Comparison of ENCODE assay signal across 14 cellular contexts in the genomic region with DNA sequence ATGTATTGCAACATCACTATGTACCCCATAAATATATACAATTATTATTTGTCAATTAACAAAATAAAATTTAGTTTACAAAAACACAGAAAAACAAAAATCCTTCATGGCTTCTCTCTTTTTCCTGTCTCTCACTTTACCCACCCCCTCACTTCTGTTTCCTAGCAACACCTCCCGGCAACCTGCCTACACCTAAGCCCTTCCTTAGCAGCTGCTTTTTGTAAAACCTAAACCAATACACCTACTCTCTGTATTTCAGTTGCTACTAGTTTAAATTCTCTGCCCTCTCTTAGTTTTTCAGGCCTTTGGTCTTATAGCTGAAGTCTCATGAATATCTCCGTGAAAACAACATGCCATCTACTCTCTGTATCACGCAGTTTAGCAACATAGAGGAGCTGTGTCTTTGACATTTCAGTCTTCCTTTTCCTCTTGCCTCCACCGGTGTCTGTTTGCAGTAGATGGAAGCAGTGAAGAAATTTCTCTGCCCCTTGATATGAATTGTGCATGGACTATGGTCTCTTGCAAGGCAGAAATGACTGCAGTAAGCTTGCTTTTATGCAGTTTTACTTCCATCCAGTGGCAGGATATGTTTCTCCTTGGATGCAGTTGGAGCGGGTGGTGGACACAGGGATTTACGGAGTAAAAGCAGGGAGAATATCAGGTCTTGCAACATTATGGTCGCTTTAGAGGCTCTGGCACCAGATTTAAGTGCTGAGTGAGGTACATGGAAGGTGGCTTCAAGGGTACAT. TPM values are rescaled to one million over a fixed set of nuclear protein-coding genes. Genes with fewer than 3 reads are reported as not detected.
A peak's percentile ranks its signal among the peaks of the same experiment; 100 is the strongest.
DNase-seq lines count a peak whose midpoint lies in the region; ATAC-seq and TF ChIP-seq lines count a peak whose summit lies in the region.
"Had no signal": no experiment of that assay in that cellular context is flagged by ENCODE, and none has a peak within 500 bp of the region (broad histone marks: within the 10 kb centered on the region; RNA-seq: fewer than 3 reads in every experiment).

No MANE protein-coding gene starts in this region.

- H3K36me3 ChIP-seq in HUES64 (ENCODE audit: insufficient read depth, low read length) (no peaks in the 10 kb centered on the region), stomach (no peaks in the 10 kb centered on the region)

- no peak for TF ChIP-seq POLR2A in stomach (IDR thresholded peaks at IDR 0.05)

- H3K27me3 ChIP-seq in HUES64 (ENCODE audit: insufficient read depth, low read length) (no peaks in the 10 kb centered on the region), foreskin keratinocyte (no peaks in the 10 kb centered on the region), stomach (peaks cover 0 to 3% (median 0%) of the 10 kb centered on the region in 3 donors)

- H3K9ac ChIP-seq in HUES64 (ENCODE audit: low read depth, low read length): peak overlapping the region; percentile 12; the same call in 1 of the 2 replicates

- peak; percentile 19 for TF ChIP-seq CTCF in AG09309 (IDR thresholded peaks at IDR 0.05; ENCODE audit: control insufficient read depth, insufficient read depth, low read depth, low read length, missing control alignments)
- TF ChIP-seq CTCF in foreskin keratinocyte (conservative IDR thresholded peaks at IDR 0.05): peak; percentile 12
- no peak for TF ChIP-seq CTCF in stomach (IDR thresholded peaks at IDR 0.05)

- H3K4me1 ChIP-seq in HUES64 (ENCODE audit: insufficient read depth, low read length): peaks cover 23% of the 10 kb centered on the region
- peaks cover 7% of the 10 kb centered on the region for H3K4me1 ChIP-seq in foreskin keratinocyte
- no peaks in the 10 kb centered on the region for H3K4me1 ChIP-seq in stomach

- no peak for ATAC-seq in foreskin keratinocyte
- ATAC-seq in HG03025 (IDR thresholded peaks at IDR 0.05; ENCODE audit: low FRiP score, unreplicated experiment): no peak

- intact Hi-C loops in stomach (cut with DNase I; ENCODE audit: low total_unique reads): no loop called here

- DNase-seq in AG09309 (ENCODE audit: low read depth): no peak
- peak; percentile 68 for DNase-seq in NCI-H748 treated with DMSO at 0.1 percent for 48 hours (lab: John Stamatoyannopoulos, UW)
- DNase-seq in foreskin keratinocyte: no peak
- no peak for DNase-seq in stomach
- DNase-seq in kidney glomerular epithelial cell (lab: John Stamatoyannopoulos, UW): no peak
- DNase-seq in NCI-H1436 (lab: John Stamatoyannopoulos, UW): no peak
- DNase-seq: AML-193, aorta, HFFc6, NCI-H226, SIG-M5 had no signal

- no peak for TF ChIP-seq EP300 in stomach (IDR thresholded peaks at IDR 0.05)

- H3K4me3 ChIP-seq in AG09309 (ENCODE audit: control insufficient read depth, low read depth, low read length) (no peak overlapping the region), HUES64 (ENCODE audit: low read length) (no peak overlapping the region), stomach (no peak overlapping the region)
- H3K4me3 ChIP-seq: lung had no signal

- no peak overlapping the region for H3K27ac ChIP-seq in HUES64 (ENCODE audit: low read depth, low read length)
- no peak overlapping the region for H3K27ac ChIP-seq in foreskin keratinocyte
- no peak overlapping the region for H3K27ac ChIP-seq in stomach

- H3K9me3 ChIP-seq in HUES64 (ENCODE audit: insufficient read depth, low read depth, low read length) (peaks cover under 1% of the 10 kb centered on the region; the same call in 1 of the 2 replicates), stomach (peaks cover 0 to 13% (median 3%) of the 10 kb centered on the region in 4 donors)

- WGBS in HUES64: 85% methylated on average over 7 of the region's 7 CpGs
- WGBS in stomach, 5 donors: 48 to 63% (median 51%) methylated on average over 7 of the region's 7 CpGs

RNA-seq across cellular contexts. Expression of a gene that starts 42.0 kb away (rescaled TPM):
- polyA plus RNA-seq in HUES64 (2013, experiment 1 of 2): 8.6 TPM
- 9.6 TPM for polyA plus RNA-seq in HUES64 (2013, experiment 2 of 2)
- 4.0 and 5.2 TPM in 2 replicates for total RNA-seq in foreskin keratinocyte
- polyA plus RNA-seq in foreskin keratinocyte: 0.31 and 0.33 TPM in 2 replicates
- total RNA-seq in stomach: 10 to 100 TPM in 2 of 5 donors, 1 to 10 TPM in 3; 5.8 to 38.5 (median 8.9) TPM
- polyA plus RNA-seq in stomach: 1 to 10 TPM in 2 of 3 donors, under 1 TPM in 1; 0.93 to 1.4 (median 1.1) TPM

Comparison
In these comparisons a context has a peak if more than half of its experiments do, and no peak if none do; other contexts are left out.
1. CTCF ChIP-seq: peak in AG09309 (single experiment) and foreskin keratinocyte (single experiment); none in stomach (0 of 7).